In genomic region chr22:38870791-38871359, GRCh38 we compare ENCODE assay signal across 8 cellular contexts. TPM values are rescaled to one million over a fixed set of nuclear protein-coding genes. Genes with fewer than 3 reads are reported as not detected.
DNase-seq lines count a peak whose midpoint lies in the region; ATAC-seq and TF ChIP-seq lines count a peak whose summit lies in the region.

No MANE protein-coding gene starts in this region.

- H3K27ac Mint-ChIP-seq in Caco-2 (ENCODE audit: unreplicated experiment): peak overlapping the region; percentile 48

- CTCF ChIA-PET in Caco-2 (lab: Charles Lee): interaction anchor here (0.6 to 2.0 kb wide), 15 partner anchors 12 to 1488 kb away, joined by 3 to 23 read pairs (median 4); partner anchors contain the start of genes APOBEC3B and NPTXR

- H3K4me1 Mint-ChIP-seq in Caco-2 (ENCODE audit: low read depth, unreplicated experiment): peaks cover 26% of the 10 kb centered on the region

- H3K9me3 ChIP-seq in Caco-2: no peaks in the 10 kb centered on the region
- no peaks in the 10 kb centered on the region for H3K9me3 ChIP-seq in Peyer's patch
- no peaks in the 10 kb centered on the region for H3K9me3 ChIP-seq in esophagus squamous epithelium

- peaks cover 39% of the 10 kb centered on the region for H3K36me3 Mint-ChIP-seq in Caco-2 (ENCODE audit: insufficient read depth, unreplicated experiment)

- 14% methylated on average over 2 of the region's 2 CpGs; no CpG with 5 or more reads in 1 of the 2 donors for WGBS in esophagus squamous epithelium, 2 donors

- no peak for TF ChIP-seq CTCF in Caco-2 (IDR thresholded peaks at IDR 0.05; ENCODE audit: insufficient read depth in 1 of 2, low read depth in 1 of 2, low read length in 1 of 2, severe bottlenecking in 1 of 2, unreplicated experiment in 1 of 2)
- TF ChIP-seq CTCF in Peyer's patch (IDR thresholded peaks at IDR 0.05): no peak
- no peak for TF ChIP-seq CTCF in esophagus squamous epithelium (IDR thresholded peaks at IDR 0.05)

- H3K4me3 Mint-ChIP-seq in Caco-2 (ENCODE audit: unreplicated experiment): peak overlapping the region; percentile 82

- no peaks in the 10 kb centered on the region for H3K27me3 ChIP-seq in Caco-2 (replicated peaks; ENCODE audit: control insufficient read depth, insufficient read depth, low read length)
- H3K27me3 ChIP-seq in Peyer's patch: no peaks in the 10 kb centered on the region
- peaks cover 0 to 6% (median 0%) of the 10 kb centered on the region in 4 donors for H3K27me3 ChIP-seq in esophagus squamous epithelium

- intact Hi-C loops in Caco-2 (cut with micrococcal nuclease; ENCODE audit: unreplicated experiment): loop anchor here (1.0 to 5.0 kb wide), 4 partner anchors 50 to 247 kb away; partner anchors contain the start of gene APOBEC3B
- intact Hi-C loops in esophagus squamous epithelium (cut with DNase I): loop anchor here (10.0 kb wide), 2 partner anchors 54 to 114 kb away; partner anchors contain the start of gene APOBEC3B
- intact Hi-C loops in posterior vena cava (cut with DNase I): loop anchor here in 1 of 2 donors (5.0 kb wide), 1 partner anchor 51 kb away; no protein-coding TSS in a partner anchor

- peak overlapping the region; percentile 53 for H3K4me3 ChIP-seq in Caco-2 (ENCODE audit: low read depth, low read length)
- peak overlapping the region; percentile 57 to 92 (median 80) for H3K4me3 ChIP-seq in Peyer's patch
- H3K4me3 ChIP-seq in esophagus squamous epithelium: peak overlapping the region; percentile 47 to 94 (median 78)

- H3K27ac ChIP-seq in Peyer's patch (peak overlapping the region; percentile 82 to 86 (median 85)), esophagus squamous epithelium (peak overlapping the region; percentile 81 to 98 (median 90))

- POLR2A ChIA-PET in Caco-2 (lab: Charles Lee): interaction anchor here (1.0 to 1.1 kb wide), 3 partner anchors 28 to 112 kb away, joined by 3 to 5 read pairs (median 4); no protein-coding TSS in a partner anchor

- H3K36me3 ChIP-seq in Caco-2 (ENCODE audit: control insufficient read depth, insufficient read depth, low read length): peaks cover 4% of the 10 kb centered on the region; the same call in 1 of the 2 replicates
- H3K36me3 ChIP-seq in Peyer's patch: peaks cover 0 to 11% (median 0%) of the 10 kb centered on the region in 3 donors
- H3K36me3 ChIP-seq in esophagus squamous epithelium: peaks cover 0 to 29% (median 6%) of the 10 kb centered on the region in 3 donors

- DNase-seq in Caco-2 (no peak), Peyer's patch (peak in 1 of 3 donors; percentile 41), esophagus squamous epithelium (lab: John Stamatoyannopoulos, UW) (no peak), posterior vena cava (ENCODE audit: low spot score) (peak; percentile 42), hippocampal formation (lab: John Stamatoyannopoulos, UW) (no peak)

- BruUV-seq in Caco-2 (replicated peaks; lab: Mats Ljungman, UMichigan): TSS peak; percentile 31

- no peaks in the 10 kb centered on the region for H3K9me3 Mint-ChIP-seq in Caco-2 (ENCODE audit: unreplicated experiment)

- no peak for TF ChIP-seq POLR2A in Peyer's patch (IDR thresholded peaks at IDR 0.05)
- no peak for TF ChIP-seq POLR2A in esophagus squamous epithelium (IDR thresholded peaks at IDR 0.05)

- H3K27me3 Mint-ChIP-seq in Caco-2 (ENCODE audit: insufficient read depth, unreplicated experiment): no peaks in the 10 kb centered on the region

- ATAC-seq in GM21723 (IDR thresholded peaks at IDR 0.05; ENCODE audit: unreplicated experiment) (no peak), GM18873 (IDR thresholded peaks at IDR 0.05; ENCODE audit: low FRiP score, unreplicated experiment) (no peak), GM18511 (IDR thresholded peaks at IDR 0.05; ENCODE audit: unreplicated experiment) (no peak)

- H3K4me1 ChIP-seq in Caco-2 (peaks cover 15% of the 10 kb centered on the region), Peyer's patch (peaks cover 0 to 30% (median 10%) of the 10 kb centered on the region in 4 donors), esophagus squamous epithelium (peaks cover 24 to 79% (median 36%) of the 10 kb centered on the region in 3 donors)

RNA-seq across cellular contexts. Expression of gene CBX6, which starts 1.1 kb away (rescaled TPM):
- total RNA-seq in Caco-2 (2022) (52.2 and 55.9 TPM in 2 replicates), Peyer's patch (10 to 100 TPM in 2 of 4 donors, 1 to 10 TPM in 2; 7.0 to 35.5 (median 10.7) TPM), esophagus squamous epithelium (10 to 100 TPM in 2 of 4 donors, 1 to 10 TPM in 2; 7.8 to 27.7 (median 11.8) TPM), posterior vena cava (100 to 1,000 TPM in 1 of 2 donors, 10 to 100 TPM in 1; 98.0 to 105 TPM)

RNA-seq across cellular contexts. Expression of gene NPTXR, which starts 27.0 kb away (rescaled TPM):
- 12.8 and 16.4 TPM in 2 replicates for total RNA-seq in Caco-2 (2022)
- total RNA-seq in Peyer's patch: 1 to 10 TPM in 2 of 4 donors, under 1 TPM in 2; 0.53 to 2.8 (median 1.1) TPM
- total RNA-seq in esophagus squamous epithelium: 1 to 10 TPM in 1 of 4 donors, under 1 TPM in 3; 0.26 to 2.3 (median 0.63) TPM
- total RNA-seq in posterior vena cava: 1 to 10 TPM; 8.3 to 8.4 TPM
